Comparison of ENCODE assay signal across 34 cellular contexts in the genomic region with DNA sequence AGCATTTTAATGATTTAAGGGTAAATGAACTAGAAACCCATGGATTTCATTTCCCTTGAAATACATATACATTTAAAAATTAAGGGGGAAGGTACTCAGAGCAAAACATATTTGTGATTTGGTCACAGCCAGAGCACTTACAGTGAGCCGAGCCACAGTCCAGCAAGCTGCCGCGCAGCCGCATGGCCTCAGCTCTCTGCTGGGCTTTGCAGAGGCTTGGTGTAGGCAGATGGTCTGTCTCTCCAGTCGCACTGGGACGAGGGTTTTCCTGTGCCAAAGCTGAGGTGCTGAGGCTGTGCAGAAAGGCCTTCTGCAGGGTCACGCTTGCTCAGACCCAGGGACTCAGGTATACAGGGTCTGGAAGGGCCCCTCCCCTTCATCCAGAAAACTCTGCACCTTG.
"Had no signal": no experiment of that assay in that cellular context is flagged by ENCODE, and none has a peak within 500 bp of the region (broad histone marks: within the 10 kb centered on the region; RNA-seq: fewer than 3 reads in every experiment).

No MANE protein-coding gene starts in this region.

- H3K9me3 Mint-ChIP-seq: activated CD4-positive, alpha-beta memory T cell treated with anti-CD3 and anti-CD28 coated beads for 36 hours; activated CD4-positive, alpha-beta T cell treated with anti-CD3 and anti-CD28 coated beads, Interleukin-2, amount 10 ng/mL, durations not matched to agents 24 days and 14 days; activated naive CD4-positive, alpha-beta T cell treated with anti-CD3 and anti-CD28 coated beads for 36 hours; activated naive CD8-positive, alpha-beta T cell treated with anti-CD3 and anti-CD28 coated beads for 36 hours; activated T-helper 1 cell treated with anti-CD3 and anti-CD28 coated beads, Interleukin-12 subunit alpha, Interleukin-12 subunit beta, Interleukin-2, Interleukin-4 antibody, amounts not matched to agents 30 ng/mL and 10 ng/mL and 1 ng/mL, durations not matched to agents 14 hours and 24 hours and 36 hours; nephron had no signal

- ATAC-seq: sciatic nerve; stimulated activated effector memory CD8-positive, alpha-beta T cell treated with anti-CD3 and anti-CD28 coated beads, Interleukin-12 subunit alpha, Interleukin-12 subunit beta, amount 100 ng/mL, for 72 hours had no signal

- H3K27ac ChIP-seq: adrenal gland, ascending aorta, cardiac muscle cell, left ventricle myocardium inferior, ovary, prostate gland, skin epidermis, stomach, thyroid gland, upper lobe of left lung, vagina, VCaP had no signal

- H3K36me3 Mint-ChIP-seq: activated CD4-positive, alpha-beta memory T cell treated with anti-CD3 and anti-CD28 coated beads for 36 hours; activated naive CD8-positive, alpha-beta T cell treated with anti-CD3 and anti-CD28 coated beads for 36 hours; brain; stimulated activated effector memory CD8-positive, alpha-beta T cell treated with anti-CD3 and anti-CD28 coated beads, Interleukin-12 subunit alpha, Interleukin-12 subunit beta, amount 100 ng/mL, for 72 hours had no signal

- H3K36me3 ChIP-seq: adrenal gland, ascending aorta, cardiac muscle cell, heart left ventricle, left ventricle myocardium inferior, ovary, prostate gland, stomach, thyroid gland, upper lobe of left lung, vagina had no signal

- H3K9me3 ChIP-seq: adrenal gland, ascending aorta, heart left ventricle, left ventricle myocardium inferior, ovary, prostate gland, stomach, thyroid gland, upper lobe of left lung, vagina had no signal

- DNase-seq: activated CD4-positive, alpha-beta memory T cell treated with anti-CD3 and anti-CD28 coated beads for 36 hours; activated CD4-positive, alpha-beta T cell treated with anti-CD3 and anti-CD28 coated beads, Interleukin-2, amount 10 ng/mL, durations not matched to agents 24 days and 14 days; activated CD4-positive, CD25-positive, alpha-beta regulatory T cell treated with anti-CD3 and anti-CD28 coated beads, Interleukin-2, amount 50 U/mL, for 72 hours; activated CD8-positive, alpha-beta memory T cell treated with anti-CD3 and anti-CD28 coated beads, Interleukin-2, amount 50 U/mL, for 4 hours; activated effector memory CD4-positive, alpha-beta T cell treated with anti-CD3 and anti-CD28 coated beads, Interleukin-2, amount 50 U/mL, for 16 hours; activated naive CD4-positive, alpha-beta T cell treated with anti-CD3 and anti-CD28 coated beads for 36 hours; activated naive CD8-positive, alpha-beta T cell treated with anti-CD3 and anti-CD28 coated beads for 36 hours; activated T-cell treated with anti-CD3 and anti-CD28 coated beads, Interleukin-2, amount 50 U/mL, for 1 hour; adrenal gland; cortex of kidney; heart left ventricle; left ventricle myocardium inferior; ovary; retina; stimulated activated CD4-positive, alpha-beta T cell treated with anti-CD3 and anti-CD28 coated beads, Interleukin-12 subunit alpha, Interleukin-12 subunit beta, amount 100 ng/mL, for 4 hours; stimulated activated CD4-positive, alpha-beta T cell treated with anti-CD3 and anti-CD28 coated beads, Interleukin-4, amount 100 ng/mL, for 1 hour; stomach; T-helper 9 cell; thyroid gland had no signal

- H3K4me1 Mint-ChIP-seq: activated CD4-positive, alpha-beta T cell treated with anti-CD3 and anti-CD28 coated beads, Interleukin-2, amount 10 ng/mL, durations not matched to agents 24 days and 14 days; activated naive CD8-positive, alpha-beta T cell treated with anti-CD3 and anti-CD28 coated beads for 36 hours; stimulated activated effector memory CD8-positive, alpha-beta T cell treated with anti-CD3 and anti-CD28 coated beads, Interleukin-12 subunit alpha, Interleukin-12 subunit beta, amount 100 ng/mL, for 72 hours had no signal

- FAIRE-seq: endothelial cell of umbilical vein, islet of Langerhans, TTC549 had no signal

- H3K27me3 Mint-ChIP-seq: activated CD4-positive, alpha-beta memory T cell treated with anti-CD3 and anti-CD28 coated beads for 36 hours; activated CD4-positive, alpha-beta T cell treated with anti-CD3 and anti-CD28 coated beads, Interleukin-2, amount 10 ng/mL, durations not matched to agents 24 days and 14 days had no signal

- H3K4me3 ChIP-seq: adrenal gland, ascending aorta, cardiac muscle cell, heart left ventricle, left ventricle myocardium inferior, ovary, prostate gland, skin epidermis, stomach, thyroid gland, upper lobe of left lung, vagina had no signal

- H3K4me1 ChIP-seq: adrenal gland, ascending aorta, prostate gland, thyroid gland, upper lobe of left lung, vagina had no signal

- H3K27me3 ChIP-seq: adrenal gland, ascending aorta, ovary, stomach, thyroid gland, upper lobe of left lung, vagina had no signal

- H3K27ac Mint-ChIP-seq: activated CD4-positive, alpha-beta memory T cell treated with anti-CD3 and anti-CD28 coated beads for 36 hours; activated CD4-positive, alpha-beta T cell treated with anti-CD3 and anti-CD28 coated beads, Interleukin-2, amount 10 ng/mL, durations not matched to agents 24 days and 14 days; activated naive CD4-positive, alpha-beta T cell treated with anti-CD3 and anti-CD28 coated beads for 36 hours; activated naive CD8-positive, alpha-beta T cell treated with anti-CD3 and anti-CD28 coated beads for 36 hours; activated T-helper 1 cell treated with anti-CD3 and anti-CD28 coated beads, Interleukin-12 subunit alpha, Interleukin-12 subunit beta, Interleukin-2, Interleukin-4 antibody, amounts not matched to agents 30 ng/mL and 10 ng/mL and 1 ng/mL, durations not matched to agents 14 hours and 24 hours and 36 hours; nephron; stimulated activated effector memory CD8-positive, alpha-beta T cell treated with anti-CD3 and anti-CD28 coated beads, Interleukin-12 subunit alpha, Interleukin-12 subunit beta, amount 100 ng/mL, for 72 hours had no signal

- H3K4me3 Mint-ChIP-seq: activated CD4-positive, alpha-beta memory T cell treated with anti-CD3 and anti-CD28 coated beads for 36 hours; activated CD4-positive, alpha-beta T cell treated with anti-CD3 and anti-CD28 coated beads, Interleukin-2, amount 10 ng/mL, durations not matched to agents 24 days and 14 days; activated naive CD4-positive, alpha-beta T cell treated with anti-CD3 and anti-CD28 coated beads for 36 hours; activated naive CD8-positive, alpha-beta T cell treated with anti-CD3 and anti-CD28 coated beads for 36 hours; activated T-helper 1 cell treated with anti-CD3 and anti-CD28 coated beads, Interleukin-12 subunit alpha, Interleukin-12 subunit beta, Interleukin-2, Interleukin-4 antibody, amounts not matched to agents 30 ng/mL and 10 ng/mL and 1 ng/mL, durations not matched to agents 14 hours and 24 hours and 36 hours; brain; nephron; stimulated activated effector memory CD8-positive, alpha-beta T cell treated with anti-CD3 and anti-CD28 coated beads, Interleukin-12 subunit alpha, Interleukin-12 subunit beta, amount 100 ng/mL, for 72 hours had no signal
